In the genomic region with DNA sequence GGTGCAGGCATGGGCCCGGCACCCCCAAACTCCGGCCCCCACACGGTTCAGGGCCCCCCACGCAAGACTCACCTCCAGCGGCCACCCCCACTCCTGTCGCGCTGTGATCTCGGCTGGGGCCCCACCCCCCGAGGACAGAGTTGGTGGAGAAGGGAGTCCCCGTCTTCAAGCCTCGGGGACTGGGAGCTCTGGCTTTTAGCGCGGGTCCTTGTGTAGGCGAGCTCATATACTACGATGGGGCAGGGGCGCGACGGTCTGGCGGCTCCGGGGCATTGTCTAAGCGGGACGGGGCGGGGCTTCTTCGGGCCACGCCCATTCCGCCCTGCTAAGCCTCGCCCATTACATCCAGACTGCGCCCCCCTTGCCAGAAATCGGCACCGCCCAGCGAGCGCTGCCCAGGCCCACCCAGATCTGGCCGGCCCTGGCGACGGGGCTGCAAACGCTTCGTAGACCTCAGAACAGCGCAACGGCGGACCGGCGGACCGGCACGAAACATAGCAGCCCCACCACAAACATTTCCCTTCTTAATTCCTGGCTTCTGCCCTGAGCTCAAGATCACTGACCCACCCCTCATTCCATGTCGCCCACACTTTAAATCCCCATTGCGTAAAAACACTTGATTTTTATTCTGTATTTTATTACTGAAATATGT, we compare ENCODE assay signal across 8 cellular contexts. TPM values are rescaled to one million over a fixed set of nuclear protein-coding genes. Genes with fewer than 3 reads are reported as not detected.
DNase-seq lines count a peak whose midpoint lies in the region; ATAC-seq, FAIRE-seq and TF ChIP-seq lines count a peak whose summit lies in the region.

No MANE protein-coding gene starts in this region.

- peak overlapping the region; percentile 87 for H3K56ac ChIP-seq in H1 (replicated peaks; ENCODE audit: insufficient read length, low read depth, low read length)

- peak overlapping the region; percentile 67 for H3K27ac ChIP-seq in HEK293 (ENCODE audit: extremely low read depth, low read depth, low read length)
- H3K27ac ChIP-seq in H1 (ENCODE audit: low read depth, low read length), result peak overlapping the region; percentile 49; the same call in 1 of the 2 replicates

- peak overlapping the region; percentile 63 for H3K4ac ChIP-seq in H1 (replicated peaks; ENCODE audit: insufficient read length, low read depth, low read length)

- no peak for ATAC-seq in HG02973 (IDR thresholded peaks at IDR 0.05; ENCODE audit: unreplicated experiment)

- peak overlapping the region; percentile 27 for H4K91ac ChIP-seq in H1 (replicated peaks; ENCODE audit: insufficient read length, low read length)

- H4K20me1 ChIP-seq in H1 (replicated peaks in 1 of 2; ENCODE audit: control insufficient read depth in 1 of 2, insufficient read depth in 2 of 2, low read length in 2 of 2), result peaks cover 4 to 5% of the 10 kb centered on the region in 2 experiments

- H3K23ac ChIP-seq in H1 (ENCODE audit: insufficient read length), result no peak overlapping the region

- no peak overlapping the region for H3K14ac ChIP-seq in H1 (ENCODE audit: insufficient read length)

- peak in 1 of 2 experiments; percentile 59; a peak in 1 of 3 replicates for TF ChIP-seq POLR2A in H1 (IDR thresholded peaks at IDR 0.05; ENCODE audit: control extremely low read depth in 1 of 2, low read depth in 2 of 2, low read length in 2 of 2)

- H3K79me2 ChIP-seq in H1 (ENCODE audit: control insufficient read depth in 1 of 2, insufficient read depth in 2 of 2, low read length in 2 of 2), result peaks cover 0 to 12% of the 10 kb centered on the region in 2 experiments; a peak in 2 of 4 replicates

- DNase-seq in Caki2 (ENCODE audit: low read depth) (peak; percentile 90), NCI-H748 (lab: John Stamatoyannopoulos, UW; ENCODE audit: unreplicated experiment) (peak; percentile 90), H1 (ENCODE audit: low read depth in 1 of 2, low spot score in 2 of 2) (peak; percentile 84 to 96), lung microvascular endothelial cell (ENCODE audit: low read depth in 2 of 2) (peak; percentile 91 to 97)
- peak in 2 of 3 experiments; percentile 40 to 57 for DNase-seq in activated CD8-positive, alpha-beta memory T cell treated with anti-CD3 and anti-CD28 coated beads for 48 hours (ENCODE audit: low read depth in 2 of 3, low spot score in 2 of 3)
- DNase-seq in stimulated activated CD8-positive, alpha-beta memory T cell treated with anti-CD3 and anti-CD28 coated beads, Interleukin-15, amount 100 ng/mL, for 24 hours (ENCODE audit: low read depth), result peak; percentile 48

- peak overlapping the region; percentile 86; the same call in 1 of the 2 replicates for H4K8ac ChIP-seq in H1 (ENCODE audit: extremely low read depth, insufficient read depth, low read length)

- no peak overlapping the region for H2BK120ac ChIP-seq in H1 (replicated peaks; ENCODE audit: low read depth, low read length)

- H3K9me3 ChIP-seq in HEK293 (ENCODE audit: control insufficient read depth, insufficient read depth, low read depth, low read length) (no peaks in the 10 kb centered on the region), H1 (ENCODE audit: insufficient read depth in 2 of 2, low read depth in 1 of 2, low read length in 1 of 2) (no peaks in the 10 kb centered on the region)

- H3K4me3 ChIP-seq in HEK293 (ENCODE audit: low read depth, low read length) (peak overlapping the region; percentile 74), H1 (ENCODE audit: extremely low read depth in 1 of 4, insufficient read depth in 2 of 4, low read depth in 3 of 4, low read length in 4 of 4) (peak overlapping the region; percentile 56 to 91 (median 83))

- WGBS in H1 (ENCODE audit: extremely low coverage in 1 of 2, insufficient coverage in 1 of 2, insufficient read length in 1 of 2, insufficient replicate concordance in 2 of 2, low coverage in 1 of 2, low lambda C conversion rate in 2 of 2, missing lambda C conversion rate in 1 of 2), 2 experiments, result 6% methylated on average over 40 of the region's 46 CpGs; no CpG with 5 or more reads in 1 of the 2 experiments

- 0 out of 2 replicates have a peak overlapping the region, but pooled peaks have one; percentile 92 for H2BK12ac ChIP-seq in H1 (ENCODE audit: low read depth, low read length)

- in situ Hi-C loops in Caki2 (cut with HindIII; ENCODE audit: low pct_unique_long_range_greater_than_20kb, low sequenced_read_pairs), result no loop called here

- no peak overlapping the region for H2BK20ac ChIP-seq in H1 (ENCODE audit: low read length)

- FAIRE-seq in H1 (lab: Jason Lieb, UNC), result no peak

- no peak for TF ChIP-seq RAD21 in H1 (IDR thresholded peaks at IDR 0.05 in 1 of 2, conservative IDR thresholded peaks at IDR 0.05 in 1 of 2; ENCODE audit: low read depth in 2 of 2, low read length in 2 of 2)

- H3K79me1 ChIP-seq in H1 (ENCODE audit: low read depth, low read length), result peaks cover 11% of the 10 kb centered on the region; the same call in 1 of the 2 replicates

- no peak overlapping the region for H2BK15ac ChIP-seq in H1 (ENCODE audit: low read length)

- TF ChIP-seq CTCF in HEK293 (tag by site-specific recombination; IDR thresholded peaks at IDR 0.05) (peak; percentile 72), H1 (IDR thresholded peaks at IDR 0.05; ENCODE audit: control extremely low read depth in 1 of 3, insufficient read depth in 1 of 3, low read depth in 1 of 3, low read length in 3 of 3) (no peak)

- H3K4me1 ChIP-seq in HEK293 (ENCODE audit: control insufficient read depth, insufficient read depth, low read length) (peaks cover 7% of the 10 kb centered on the region), H1 (replicated peaks in 1 of 4; ENCODE audit: control insufficient read depth in 3 of 4, insufficient read depth in 4 of 4, low read length in 3 of 4) (peaks cover 10 to 19% (median 11%) of the 10 kb centered on the region in 4 experiments)

- CTCF ChIA-PET in HEK293 (lab: Yijun Ruan, JAX), result interaction anchor here (0.7 to 3.6 kb wide), 19 partner anchors 9 to 229 kb away, joined by 3 to 28 read pairs (median 5); a partner anchor contains a TSS
- CTCF ChIA-PET in H1 (lab: Charles Lee; ENCODE audit: partially characterized antibody), result interaction anchor here (0.6 to 8.9 kb wide), 31 partner anchors 10 to 230 kb away, joined by 3 to 89 read pairs (median 5); a partner anchor contains a TSS

- H3K23me2 ChIP-seq in H1 (ENCODE audit: low read depth, low read length), result peaks cover 6% of the 10 kb centered on the region; the same call in 1 of the 2 replicates

- no peak overlapping the region for H2AK5ac ChIP-seq in H1 (ENCODE audit: low read depth, low read length)

- POLR2A ChIA-PET in HEK293 (lab: Yijun Ruan, JAX), result interaction anchor here (0.6 to 4.7 kb wide), 33 partner anchors 9 to 1242 kb away, joined by 3 to 54 read pairs (median 5); a partner anchor contains a TSS
- POLR2A ChIA-PET in H1 (lab: Charles Lee; ENCODE audit: partially characterized antibody), result interaction anchor here (0.6 to 4.2 kb wide), 38 partner anchors 9 to 1242 kb away, joined by 3 to 57 read pairs (median 5); a partner anchor contains a TSS

- H3K9ac ChIP-seq in H1 (replicated peaks in 1 of 4; ENCODE audit: extremely low read depth in 1 of 4, low read depth in 3 of 4, low read length in 3 of 4), result peak overlapping the region; percentile 62 to 75 (median 71); a peak in 6 of 7 replicates

- H3K27me3 ChIP-seq in H1 (replicated peaks in 1 of 4; ENCODE audit: control insufficient read depth in 3 of 4, extremely low read depth in 1 of 4, insufficient read depth in 3 of 4, low read length in 3 of 4), result no peaks in the 10 kb centered on the region

- H2BK5ac ChIP-seq in H1 (ENCODE audit: low read depth, low read length), result no peak overlapping the region; the same call in 1 of the 2 replicates

- H3K18ac ChIP-seq in H1 (ENCODE audit: extremely low read depth, low read length), result no peak overlapping the region; the same call in 1 of the 2 replicates

- TF ChIP-seq EP300 in H1 (IDR thresholded peaks at IDR 0.05; ENCODE audit: borderline replicate concordance in 1 of 2, low read depth in 2 of 2, low read length in 2 of 2), result 0 out of 3 replicates have a peak, but pooled peaks of 1 of the 2 experiments have one; percentile 19

- no peak overlapping the region for H2AFZ ChIP-seq in H1 (ENCODE audit: low read length)

- peaks cover 12 to 63% of the 10 kb centered on the region in 2 experiments; a peak in 2 of 3 replicates for H3K36me3 ChIP-seq in HEK293 (ENCODE audit: control insufficient read depth in 2 of 2, insufficient read depth in 1 of 2, low read length in 2 of 2)
- H3K36me3 ChIP-seq in H1 (ENCODE audit: control insufficient read depth in 2 of 4, insufficient read depth in 4 of 4, low read length in 3 of 4), result peaks cover 10 to 40% (median 33%) of the 10 kb centered on the region in 4 experiments

- peak overlapping the region; percentile 84 for H4K5ac ChIP-seq in H1 (ENCODE audit: insufficient read length, low read depth, low read length)

- peak overlapping the region; percentile 31 to 90 for H3K4me2 ChIP-seq in H1 (ENCODE audit: insufficient read depth in 1 of 2, low read depth in 2 of 2, low read length in 2 of 2)

RNA-seq across cellular contexts. Expression of a gene that starts 1.0 kb away (rescaled TPM):
- total RNA-seq in Caki2 (2014; rRNA removed; shearing (Covaris generic); ENCODE audit: low replicate concordance), result 214 and 216 TPM in 2 replicates
- total RNA-seq in H1 (2021; fragmentation: NEBNext Ultra II Directional; extraction: Animal tissue kit (Norgen Biotek cat#: 25700)), result 53.3 and 55.5 TPM in 2 replicates
- polyA plus RNA-seq in H1 (2011; rRNA removed), result 73.5 and 104 TPM in 2 replicates
- polyA plus RNA-seq in H1 (2011; cell fraction: cytosol; rRNA removed), result 80.1 TPM
- polyA plus RNA-seq in H1 (2011; cell fraction: nucleus; rRNA removed), result 78.9 TPM
- 46.0 to 78.4 TPM (median 71.9 TPM) in 4 replicates for polyA plus RNA-seq in H1 (2012, experiment 1 of 2)
- 53.9 TPM for polyA plus RNA-seq in H1 (2012, experiment 2 of 2)
- polyA plus RNA-seq in H1 (2013, experiment 1 of 2), result 32.1 TPM
- 36.0 TPM for polyA plus RNA-seq in H1 (2013, experiment 2 of 2)
- polyA minus RNA-seq in H1 (2011; rRNA and poly(A)+ RNA removed), result 15.2 and 19.8 TPM in 2 replicates
- 28.8 TPM for polyA minus RNA-seq in H1 (2011; cell fraction: cytosol; rRNA and poly(A)+ RNA removed)
- polyA minus RNA-seq in H1 (2011; cell fraction: nucleus; rRNA and poly(A)+ RNA removed), result 13.7 TPM
- total RNA-seq in lung microvascular endothelial cell, result 109 and 159 TPM in 2 replicates

RNA-seq across cellular contexts. Expression of a gene that starts 6.2 kb away (rescaled TPM):
- 1,335 and 1,598 TPM in 2 replicates for total RNA-seq in Caki2 (2014; rRNA removed; shearing (Covaris generic); ENCODE audit: low replicate concordance)
- total RNA-seq in H1 (2021; fragmentation: NEBNext Ultra II Directional; extraction: Animal tissue kit (Norgen Biotek cat#: 25700)), result 250 and 259 TPM in 2 replicates
- 236 and 277 TPM in 2 replicates for polyA plus RNA-seq in H1 (2011; rRNA removed)
- 288 TPM for polyA plus RNA-seq in H1 (2011; cell fraction: cytosol; rRNA removed)
- polyA plus RNA-seq in H1 (2011; cell fraction: nucleus; rRNA removed), result 199 TPM
- 240 to 286 TPM (median 280 TPM) in 4 replicates for polyA plus RNA-seq in H1 (2012, experiment 1 of 2)
- polyA plus RNA-seq in H1 (2012, experiment 2 of 2), result 482 TPM
- 173 TPM for polyA plus RNA-seq in H1 (2013, experiment 1 of 2)
- 202 TPM for polyA plus RNA-seq in H1 (2013, experiment 2 of 2)
- polyA minus RNA-seq in H1 (2011; rRNA and poly(A)+ RNA removed), result 255 and 293 TPM in 2 replicates
- polyA minus RNA-seq in H1 (2011; cell fraction: cytosol; rRNA and poly(A)+ RNA removed), result 101 TPM
- 83.5 TPM for polyA minus RNA-seq in H1 (2011; cell fraction: nucleus; rRNA and poly(A)+ RNA removed)
- 469 and 552 TPM in 2 replicates for total RNA-seq in lung microvascular endothelial cell

RNA-seq across cellular contexts. Expression of a gene that starts 6.9 kb away (rescaled TPM):
- not detected in 2 replicates for total RNA-seq in Caki2 (2014; rRNA removed; shearing (Covaris generic); ENCODE audit: low replicate concordance)
- not detected in 2 replicates for total RNA-seq in H1 (2021; fragmentation: NEBNext Ultra II Directional; extraction: Animal tissue kit (Norgen Biotek cat#: 25700))
- 0.18 and 0.33 TPM in 2 replicates for polyA plus RNA-seq in H1 (2011; rRNA removed)
- polyA plus RNA-seq in H1 (2011; cell fraction: cytosol; rRNA removed), result 0.14 TPM
- 0.31 TPM for polyA plus RNA-seq in H1 (2011; cell fraction: nucleus; rRNA removed)
- 0.17 to 0.73 TPM (median 0.19 TPM) in 4 replicates for polyA plus RNA-seq in H1 (2012, experiment 1 of 2)
- polyA plus RNA-seq in H1 (2012, experiment 2 of 2), result 0.12 TPM
- polyA plus RNA-seq in H1 (2013, experiment 1 of 2), result 0.04 TPM
- polyA plus RNA-seq in H1 (2013, experiment 2 of 2), result 0.06 TPM
- 0.13 TPM in 1 of 2 replicates, not detected in the other for polyA minus RNA-seq in H1 (2011; rRNA and poly(A)+ RNA removed)
- polyA minus RNA-seq in H1 (2011; cell fraction: cytosol; rRNA and poly(A)+ RNA removed), result not detected
- polyA minus RNA-seq in H1 (2011; cell fraction: nucleus; rRNA and poly(A)+ RNA removed), result not detected
- total RNA-seq in lung microvascular endothelial cell, result not detected in 2 replicates

RNA-seq across cellular contexts. Expression of a gene that starts 8.6 kb away (rescaled TPM):
- not detected in 2 replicates for total RNA-seq in Caki2 (2014; rRNA removed; shearing (Covaris generic); ENCODE audit: low replicate concordance)
- total RNA-seq in H1 (2021; fragmentation: NEBNext Ultra II Directional; extraction: Animal tissue kit (Norgen Biotek cat#: 25700)), result 0.33 TPM in 1 of 2 replicates, not detected in the other
- polyA plus RNA-seq in H1 (2011; rRNA removed), result 0.23 and 0.49 TPM in 2 replicates
- polyA plus RNA-seq in H1 (2011; cell fraction: cytosol; rRNA removed), result 0.23 TPM
- polyA plus RNA-seq in H1 (2011; cell fraction: nucleus; rRNA removed), result 1.0 TPM
- polyA plus RNA-seq in H1 (2012, experiment 1 of 2), result 0.19 to 0.37 TPM (median 0.21 TPM) in 4 replicates
- not detected for polyA plus RNA-seq in H1 (2012, experiment 2 of 2)
- 0.12 TPM for polyA plus RNA-seq in H1 (2013, experiment 1 of 2)
- 0.11 TPM for polyA plus RNA-seq in H1 (2013, experiment 2 of 2)
- polyA minus RNA-seq in H1 (2011; rRNA and poly(A)+ RNA removed), result not detected in 2 replicates
- not detected for polyA minus RNA-seq in H1 (2011; cell fraction: cytosol; rRNA and poly(A)+ RNA removed)
- polyA minus RNA-seq in H1 (2011; cell fraction: nucleus; rRNA and poly(A)+ RNA removed), result not detected
- not detected in 2 replicates for total RNA-seq in lung microvascular endothelial cell

RNA-seq across cellular contexts. Expression of a gene that starts 9.7 kb away (rescaled TPM):
- 20.2 and 54.7 TPM in 2 replicates for total RNA-seq in Caki2 (2014; rRNA removed; shearing (Covaris generic); ENCODE audit: low replicate concordance)
- total RNA-seq in H1 (2021; fragmentation: NEBNext Ultra II Directional; extraction: Animal tissue kit (Norgen Biotek cat#: 25700)), result 21.3 and 25.3 TPM in 2 replicates
- polyA plus RNA-seq in H1 (2011; rRNA removed), result 26.5 and 34.5 TPM in 2 replicates
- polyA plus RNA-seq in H1 (2011; cell fraction: cytosol; rRNA removed), result 29.5 TPM
- polyA plus RNA-seq in H1 (2011; cell fraction: nucleus; rRNA removed), result 149 TPM
- 16.0 to 22.5 TPM (median 20.5 TPM) in 4 replicates for polyA plus RNA-seq in H1 (2012, experiment 1 of 2)
- 5.4 TPM for polyA plus RNA-seq in H1 (2012, experiment 2 of 2)
- polyA plus RNA-seq in H1 (2013, experiment 1 of 2), result 15.6 TPM
- polyA plus RNA-seq in H1 (2013, experiment 2 of 2), result 14.5 TPM
- 36.0 and 38.2 TPM in 2 replicates for polyA minus RNA-seq in H1 (2011; rRNA and poly(A)+ RNA removed)
- polyA minus RNA-seq in H1 (2011; cell fraction: cytosol; rRNA and poly(A)+ RNA removed), result 19.8 TPM
- polyA minus RNA-seq in H1 (2011; cell fraction: nucleus; rRNA and poly(A)+ RNA removed), result 72.1 TPM
- total RNA-seq in lung microvascular endothelial cell, result 1.4 and 2.6 TPM in 2 replicates
